Comparison of ENCODE assay signal across 24 cellular contexts in the genomic region with DNA sequence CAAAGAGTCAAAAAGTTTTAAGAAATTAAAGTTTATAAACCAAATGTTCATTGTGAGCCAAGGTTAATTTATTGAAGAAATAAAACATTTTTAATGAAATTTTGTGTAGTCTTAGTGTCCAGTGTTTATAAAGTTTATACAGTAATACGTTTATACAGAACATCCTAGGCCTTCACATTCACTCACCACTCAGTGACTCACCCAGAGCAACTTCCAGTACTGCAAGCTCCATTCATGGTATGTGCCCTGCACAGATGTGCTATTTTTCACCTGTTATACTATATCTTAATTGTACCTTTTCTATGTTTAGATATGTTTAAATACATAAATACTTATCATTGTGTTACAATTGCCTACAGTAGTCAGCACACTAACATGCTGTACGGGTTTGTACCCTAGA. TPM values are rescaled to one million over a fixed set of nuclear protein-coding genes. Genes with fewer than 3 reads are reported as not detected.
DNase-seq lines count a peak whose midpoint lies in the region; ATAC-seq, FAIRE-seq and TF ChIP-seq lines count a peak whose summit lies in the region.
"Had no signal": no experiment of that assay in that cellular context is flagged by ENCODE, and none has a peak within 500 bp of the region (broad histone marks: within the 10 kb centered on the region; RNA-seq: fewer than 3 reads in every experiment).

No MANE protein-coding gene starts in this region.

- no peak overlapping the region for H2BK15ac ChIP-seq in IMR-90 (ENCODE audit: low read depth, low read length)

- peak; percentile 57 for DNase-seq in IMR-90
- peak; percentile 5 for DNase-seq in astrocyte of the spinal cord (ENCODE audit: low read depth, low spot score)
- DNase-seq in foreskin fibroblast: peak; percentile 7 to 25
- no peak for DNase-seq in small intestine
- no peak for DNase-seq in NCI-H748 (lab: John Stamatoyannopoulos, UW; ENCODE audit: unreplicated experiment)
- DNase-seq in NK-92 treated with Interleukin-12 subunit alpha and Interleukin-12 subunit beta, amount 100 ng/mL, for 24 hours (lab: John Stamatoyannopoulos, UW): no peak
- no peak for DNase-seq in breast epithelium (ENCODE audit: low spot score in 2 of 2)
- DNase-seq: AML-193; CD4-positive, alpha-beta T cell; Karpas-422; NCI-H1092 treated with DMSO at 0.1 percent for 48 hours; NCI-H1436; NCI-H187; NCI-H2081 treated with DMSO at 0.1 percent for 48 hours; NCI-H2171 treated with DMSO at 0.1 percent for 48 hours; NCI-H446; NCI-H524 treated with DMSO at 0.1 percent for 48 hours; Peyer's patch; SK-N-SH had no signal

- no peaks in the 10 kb centered on the region for H3K79me1 ChIP-seq in IMR-90 (ENCODE audit: low read depth in 1 of 2, low read length in 2 of 2)

- no peaks in the 10 kb centered on the region for H4K20me1 ChIP-seq in IMR-90 (ENCODE audit: insufficient read depth, low read length)

- no peak overlapping the region for H3K27ac ChIP-seq in IMR-90 (ENCODE audit: insufficient read depth, low read length)
- no peak overlapping the region for H3K27ac ChIP-seq in small intestine (ENCODE audit: low read depth in 1 of 2, low read length in 1 of 2)
- H3K27ac ChIP-seq in breast epithelium: no peak overlapping the region
- H3K27ac ChIP-seq: A549; BLaER1 treated with 17β-estradiol and CSF1 and Interleukin-3, amounts not matched to agents 10 nM and 100 nM; HL-60; Peyer's patch had no signal

- no peak overlapping the region for H4K91ac ChIP-seq in IMR-90 (ENCODE audit: insufficient read depth, low read depth, low read length)

- TF ChIP-seq CTCF in IMR-90 (conservative IDR thresholded peaks at IDR 0.05; ENCODE audit: low read depth, low read length): no peak
- TF ChIP-seq CTCF in astrocyte of the spinal cord (IDR thresholded peaks at IDR 0.05; ENCODE audit: low read depth, low read length): no peak
- TF ChIP-seq CTCF in foreskin fibroblast (IDR thresholded peaks at IDR 0.05; ENCODE audit: low read depth, low read length): no peak
- no peak for TF ChIP-seq CTCF in breast epithelium (IDR thresholded peaks at IDR 0.05)

- H3K4me2 ChIP-seq in IMR-90 (ENCODE audit: low read depth, low read length): no peak overlapping the region
- H3K4me2 ChIP-seq: A549; BLaER1 treated with 17β-estradiol and CSF1 and Interleukin-3, amounts not matched to agents 10 nM and 100 nM; SK-N-SH had no signal

- H3K9me1 ChIP-seq in IMR-90 (ENCODE audit: insufficient read depth, low read length): no peaks in the 10 kb centered on the region

- peak; percentile 67 for FAIRE-seq in small intestine (lab: Jason Lieb, UNC)
- FAIRE-seq: A549, D721Med, H54 had no signal

- intact Hi-C loops in IMR-90 (cut with micrococcal nuclease): no loop called here
- intact Hi-C loops in breast epithelium (cut with DNase I; ENCODE audit: low total_unique reads): no loop called here

- no peak overlapping the region for H4K5ac ChIP-seq in IMR-90 (ENCODE audit: low read depth, low read length)

- no CpG with 5 or more reads among the region's 2 CpGs for WGBS in IMR-90 (ENCODE audit: extremely low coverage in 2 of 2, insufficient read length in 1 of 2), 2 experiments
- WGBS in small intestine, 3 donors: 73 to 92% (median 81%) methylated on average over 2 of the region's 2 CpGs

- H3K56ac ChIP-seq in IMR-90 (ENCODE audit: extremely low read depth, insufficient read depth, low read length): peak overlapping the region; percentile 11; the same call in 1 of the 2 replicates

- H2BK5ac ChIP-seq in IMR-90 (ENCODE audit: low read depth, low read length, poor library complexity, severe bottlenecking): no peak overlapping the region

- H2BK20ac ChIP-seq in IMR-90 (ENCODE audit: low read depth, low read length): no peak overlapping the region

- no peak overlapping the region for H3K14ac ChIP-seq in IMR-90 (replicated peaks; ENCODE audit: low read depth, low read length)

- TF ChIP-seq POLR2A in IMR-90 (IDR thresholded peaks at IDR 0.05; ENCODE audit: low read depth, low read length) (no peak), breast epithelium (IDR thresholded peaks at IDR 0.05) (no peak)

- peaks cover 6% of the 10 kb centered on the region for H3K36me3 ChIP-seq in IMR-90 (ENCODE audit: control insufficient read depth, insufficient read depth, low read length)
- peaks cover 2 to 4% of the 10 kb centered on the region in 2 donors for H3K36me3 ChIP-seq in small intestine (ENCODE audit: control insufficient read depth in 2 of 2, insufficient read depth in 2 of 2, low read length in 2 of 2)
- H3K36me3 ChIP-seq in breast epithelium: peaks cover 4% of the 10 kb centered on the region

- H3K9ac ChIP-seq in IMR-90 (ENCODE audit: low read depth, low read length): no peak overlapping the region
- H3K9ac ChIP-seq: BLaER1 treated with 17β-estradiol and CSF1 and Interleukin-3, amounts not matched to agents 10 nM and 100 nM; SK-N-SH had no signal

- POLR2A ChIA-PET in IMR-90 (lab: Charles Lee; ENCODE audit: unreplicated experiment): no interaction called here

- no peak overlapping the region for H2AFZ ChIP-seq in IMR-90 (replicated peaks; ENCODE audit: low read length, poor library complexity)

- H3K23ac ChIP-seq in IMR-90 (ENCODE audit: low read depth, low read length): no peak overlapping the region

- H2AK9ac ChIP-seq in IMR-90 (replicated peaks; ENCODE audit: low read depth, low read length, poor library complexity): no peak overlapping the region

- H2BK120ac ChIP-seq in IMR-90 (ENCODE audit: low read depth, low read length): no peak overlapping the region

- dilution Hi-C loops in IMR-90 (cut with HindIII; ENCODE audit: low sequenced_read_pairs, unreplicated experiment): no loop called here

- no peaks in the 10 kb centered on the region for H3K4me1 ChIP-seq in IMR-90 (ENCODE audit: control insufficient read depth, insufficient read depth, low read length)
- H3K4me1 ChIP-seq in small intestine (ENCODE audit: control insufficient read depth in 2 of 2, insufficient read depth in 1 of 2, low read depth in 1 of 2, low read length in 1 of 2): no peaks in the 10 kb centered on the region
- no peaks in the 10 kb centered on the region for H3K4me1 ChIP-seq in breast epithelium
- H3K4me1 ChIP-seq: A549; BLaER1 treated with 17β-estradiol and CSF1 and Interleukin-3, amounts not matched to agents 10 nM and 100 nM; Peyer's patch had no signal

- H3K4me3 ChIP-seq in IMR-90 (ENCODE audit: insufficient read depth, low read depth, low read length) (no peak overlapping the region), astrocyte of the spinal cord (ENCODE audit: low read depth, low read length) (no peak overlapping the region), foreskin fibroblast (ENCODE audit: low read depth in 1 of 2, low read length in 2 of 2) (no peak overlapping the region), small intestine (ENCODE audit: low read depth in 1 of 2, low read length in 2 of 2) (no peak overlapping the region), breast epithelium (no peak overlapping the region)
- H3K4me3 ChIP-seq: A549; BLaER1 treated with 17β-estradiol and CSF1 and Interleukin-3, amounts not matched to agents 10 nM and 100 nM; Peyer's patch had no signal

- CTCF ChIA-PET in IMR-90 (lab: Yijun Ruan, JAX): no interaction called here

- peak; percentile 91 for ATAC-seq in IMR-90 (ENCODE audit: low read depth)
- ATAC-seq: A549 had no signal

- BruUV-seq in IMR-90 (replicated peaks; lab: Mats Ljungman, UMichigan): no TSS peak

- H3K9me3 ChIP-seq in IMR-90 (ENCODE audit: control insufficient read depth, insufficient read depth, low read length): no peaks in the 10 kb centered on the region
- no peaks in the 10 kb centered on the region for H3K9me3 ChIP-seq in small intestine (ENCODE audit: control insufficient read depth, low read depth)
- H3K9me3 ChIP-seq in breast epithelium: no peaks in the 10 kb centered on the region
- H3K9me3 ChIP-seq: A549; BLaER1 treated with 17β-estradiol and CSF1 and Interleukin-3, amounts not matched to agents 10 nM and 100 nM; Peyer's patch; SK-N-SH had no signal

- in situ Hi-C loops in IMR-90 (cut with MboI; ENCODE audit: low sequenced_read_pairs): loop anchor here (10.0 kb wide), 1 partner anchor 428 kb away; no protein-coding TSS in a partner anchor
- in situ Hi-C loops in astrocyte of the spinal cord (cut with HindIII; ENCODE audit: low sequenced_read_pairs): no loop called here

- H3K27me3 ChIP-seq in IMR-90 (ENCODE audit: control insufficient read depth, insufficient read depth, low read length): no peaks in the 10 kb centered on the region
- no peaks in the 10 kb centered on the region for H3K27me3 ChIP-seq in small intestine (ENCODE audit: control insufficient read depth in 2 of 2, insufficient read depth in 2 of 2, low read length in 2 of 2)
- no peaks in the 10 kb centered on the region for H3K27me3 ChIP-seq in breast epithelium
- H3K27me3 ChIP-seq: BLaER1 treated with 17β-estradiol and CSF1 and Interleukin-3, amounts not matched to agents 10 nM and 100 nM; Peyer's patch had no signal

- no peak overlapping the region for H2AK5ac ChIP-seq in IMR-90 (ENCODE audit: low read depth, low read length)

- TF ChIP-seq RAD21 in IMR-90 (IDR thresholded peaks at IDR 0.05; ENCODE audit: low read length): no peak

- H3K18ac ChIP-seq in IMR-90 (ENCODE audit: low read depth, low read length): no peak overlapping the region

- H3K4ac ChIP-seq in IMR-90 (ENCODE audit: low read depth, low read length): no peak overlapping the region

- no peak overlapping the region for H4K8ac ChIP-seq in IMR-90 (ENCODE audit: low read depth in 2 of 2, low read length in 2 of 2)

TF ChIP-seq in IMR-90, 13 proteins besides CTCF, POLR2A, EP300 and RAD21 (continues in another document):
- no peak for TF ChIP-seq MAFK (IDR thresholded peaks at IDR 0.05; ENCODE audit: low read depth, low read length)
- no peak for TF ChIP-seq RCOR1 (IDR thresholded peaks at IDR 0.05; ENCODE audit: insufficient replicate concordance, low read length)
- TF ChIP-seq FOS (IDR thresholded peaks at IDR 0.05; ENCODE audit: low read depth, low read length): no peak

RNA-seq across cellular contexts. Expression of gene TYW3, which starts 33.6 kb away (rescaled TPM):
- total RNA-seq in IMR-90 (2012; rRNA removed) (16.5 and 23.9 TPM in 2 replicates), breast epithelium (10 to 100 TPM; 15.5 to 17.9 (median 16.1) TPM)
- polyA plus RNA-seq in IMR-90 (2012; rRNA removed) (8.1 and 9.3 TPM in 2 replicates), small intestine (10 to 100 TPM; 11.0 to 11.6 (median 11.2) TPM)
- 2.2 and 3.2 TPM in 2 replicates for polyA plus RNA-seq in IMR-90 (2012; cell fraction: cytosol; rRNA removed)
- 1.3 and 7.7 TPM in 2 replicates for polyA plus RNA-seq in IMR-90 (2012; cell fraction: nucleus; rRNA removed; ENCODE audit: low replicate concordance)

RNA-seq across cellular contexts. Expression of gene CRYZ, which starts 33.7 kb away (rescaled TPM):
- total RNA-seq in IMR-90 (2012; rRNA removed): 43.4 and 60.3 TPM in 2 replicates
- polyA plus RNA-seq in IMR-90 (2012; rRNA removed): 31.4 and 40.6 TPM in 2 replicates
- 7.4 and 9.0 TPM in 2 replicates for polyA plus RNA-seq in IMR-90 (2012; cell fraction: cytosol; rRNA removed)
- polyA plus RNA-seq in IMR-90 (2012; cell fraction: nucleus; rRNA removed; ENCODE audit: low replicate concordance): 3.4 and 35.0 TPM in 2 replicates
- 100 to 1,000 TPM in 1 of 3 donors, 10 to 100 TPM in 2; 28.7 to 157 (median 92.1) TPM for polyA plus RNA-seq in small intestine
- total RNA-seq in breast epithelium: 10 to 100 TPM; 17.8 to 40.1 (median 38.0) TPM

Comparison
In these comparisons a context has a peak if more than half of its experiments do, and no peak if none do; other contexts are left out.
1. DNase-seq: peak in IMR-90 (single experiment), astrocyte of the spinal cord (single experiment) and foreskin fibroblast (2 of 2); none in small intestine (single experiment), NCI-H748 (single experiment), NK-92 treated with Interleukin-12 subunit alpha and Interleukin-12 subunit beta, amount 100 ng/mL, for 24 hours (single experiment) and breast epithelium (0 of 2).